ENCODE assay signal across 1 cellular context in the genomic region with DNA sequence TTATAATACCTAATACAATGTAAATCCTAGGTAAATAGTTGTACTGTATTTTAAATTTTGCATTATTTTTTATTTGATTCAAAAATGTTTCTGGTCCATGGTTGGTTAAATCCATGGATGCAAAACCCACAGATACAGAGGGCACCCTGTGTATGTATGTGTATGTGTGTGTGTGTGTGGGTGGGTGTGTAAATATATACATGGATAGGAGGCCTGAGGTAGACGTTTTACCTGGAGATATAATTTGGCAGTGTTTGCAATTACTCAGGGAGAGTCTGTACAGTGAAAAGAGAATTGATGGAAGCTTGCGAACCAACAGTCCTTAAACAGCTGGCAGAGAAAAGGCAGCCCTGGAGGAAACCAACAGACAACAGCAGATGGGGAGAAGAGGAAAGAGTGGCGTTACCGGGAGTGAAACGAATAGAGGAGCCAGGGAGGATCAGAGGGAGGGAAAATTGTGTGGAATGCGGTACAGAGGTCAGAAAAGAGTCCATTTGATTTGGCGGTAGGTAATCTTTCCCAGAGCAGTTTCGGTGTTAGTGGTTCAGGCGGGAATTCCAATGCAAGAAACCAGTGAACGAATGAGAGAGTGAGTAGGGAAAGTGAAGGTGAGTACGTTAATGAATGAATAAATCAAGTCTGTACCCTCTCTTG.
A peak's percentile ranks its signal among the peaks of the same experiment; 100 is the strongest.
TF ChIP-seq lines count a peak whose summit lies in the region.

No MANE protein-coding gene starts in this region.

TF ChIP-seq in K562, 482 proteins besides CTCF, POLR2A, EP300 and RAD21 (continued from another document and continues in another):
- TF ChIP-seq, protein P1, sequence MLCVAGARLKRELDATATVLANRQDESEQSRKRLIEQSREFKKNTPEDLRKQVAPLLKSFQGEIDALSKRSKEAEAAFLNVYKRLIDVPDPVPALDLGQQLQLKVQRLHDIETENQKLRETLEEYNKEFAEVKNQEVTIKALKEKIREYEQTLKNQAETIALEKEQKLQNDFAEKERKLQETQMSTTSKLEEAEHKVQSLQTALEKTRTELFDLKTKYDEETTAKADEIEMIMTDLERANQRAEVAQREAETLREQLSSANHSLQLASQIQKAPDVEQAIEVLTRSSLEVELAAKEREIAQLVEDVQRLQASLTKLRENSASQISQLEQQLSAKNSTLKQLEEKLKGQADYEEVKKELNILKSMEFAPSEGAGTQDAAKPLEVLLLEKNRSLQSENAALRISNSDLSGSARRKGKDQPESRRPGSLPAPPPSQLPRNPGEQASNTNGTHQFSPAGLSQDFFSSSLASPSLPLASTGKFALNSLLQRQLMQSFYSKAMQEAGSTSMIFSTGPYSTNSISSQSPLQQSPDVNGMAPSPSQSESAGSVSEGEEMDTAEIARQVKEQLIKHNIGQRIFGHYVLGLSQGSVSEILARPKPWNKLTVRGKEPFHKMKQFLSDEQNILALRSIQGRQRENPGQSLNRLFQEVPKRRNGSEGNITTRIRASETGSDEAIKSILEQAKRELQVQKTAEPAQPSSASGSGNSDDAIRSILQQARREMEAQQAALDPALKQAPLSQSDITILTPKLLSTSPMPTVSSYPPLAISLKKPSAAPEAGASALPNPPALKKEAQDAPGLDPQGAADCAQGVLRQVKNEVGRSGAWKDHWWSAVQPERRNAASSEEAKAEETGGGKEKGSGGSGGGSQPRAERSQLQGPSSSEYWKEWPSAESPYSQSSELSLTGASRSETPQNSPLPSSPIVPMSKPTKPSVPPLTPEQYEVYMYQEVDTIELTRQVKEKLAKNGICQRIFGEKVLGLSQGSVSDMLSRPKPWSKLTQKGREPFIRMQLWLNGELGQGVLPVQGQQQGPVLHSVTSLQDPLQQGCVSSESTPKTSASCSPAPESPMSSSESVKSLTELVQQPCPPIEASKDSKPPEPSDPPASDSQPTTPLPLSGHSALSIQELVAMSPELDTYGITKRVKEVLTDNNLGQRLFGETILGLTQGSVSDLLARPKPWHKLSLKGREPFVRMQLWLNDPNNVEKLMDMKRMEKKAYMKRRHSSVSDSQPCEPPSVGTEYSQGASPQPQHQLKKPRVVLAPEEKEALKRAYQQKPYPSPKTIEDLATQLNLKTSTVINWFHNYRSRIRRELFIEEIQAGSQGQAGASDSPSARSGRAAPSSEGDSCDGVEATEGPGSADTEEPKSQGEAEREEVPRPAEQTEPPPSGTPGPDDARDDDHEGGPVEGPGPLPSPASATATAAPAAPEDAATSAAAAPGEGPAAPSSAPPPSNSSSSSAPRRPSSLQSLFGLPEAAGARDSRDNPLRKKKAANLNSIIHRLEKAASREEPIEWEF (CRISPR knock-in tag; IDR thresholded peaks at IDR 0.05) = no peak
- no peak for TF ChIP-seq ZC3H11A (IDR thresholded peaks at IDR 0.05; ENCODE audit: low read depth, low read length)
- 0 out of 2 replicates have a peak, but pooled peaks have one; percentile 84 for TF ChIP-seq HDAC2 (IDR thresholded peaks at IDR 0.05)
- peak; percentile 57 for TF ChIP-seq MTA3 (IDR thresholded peaks at IDR 0.05; ENCODE audit: borderline replicate concordance)
- TF ChIP-seq, protein P2, sequence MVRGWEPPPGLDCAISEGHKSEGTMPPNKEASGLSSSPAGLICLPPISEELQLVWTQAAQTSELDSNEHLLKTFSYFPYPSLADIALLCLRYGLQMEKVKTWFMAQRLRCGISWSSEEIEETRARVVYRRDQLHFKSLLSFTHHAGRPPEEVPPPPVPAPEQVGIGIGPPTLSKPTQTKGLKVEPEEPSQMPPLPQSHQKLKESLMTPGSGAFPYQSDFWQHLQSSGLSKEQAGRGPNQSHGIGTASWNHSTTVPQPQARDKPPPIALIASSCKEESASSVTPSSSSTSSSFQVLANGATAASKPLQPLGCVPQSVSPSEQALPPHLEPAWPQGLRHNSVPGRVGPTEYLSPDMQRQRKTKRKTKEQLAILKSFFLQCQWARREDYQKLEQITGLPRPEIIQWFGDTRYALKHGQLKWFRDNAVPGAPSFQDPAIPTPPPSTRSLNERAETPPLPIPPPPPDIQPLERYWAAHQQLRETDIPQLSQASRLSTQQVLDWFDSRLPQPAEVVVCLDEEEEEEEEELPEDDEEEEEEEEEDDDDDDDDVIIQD (CRISPR knock-in tag; IDR thresholded peaks at IDR 0.05) = no peak
- TF ChIP-seq, protein P3, sequence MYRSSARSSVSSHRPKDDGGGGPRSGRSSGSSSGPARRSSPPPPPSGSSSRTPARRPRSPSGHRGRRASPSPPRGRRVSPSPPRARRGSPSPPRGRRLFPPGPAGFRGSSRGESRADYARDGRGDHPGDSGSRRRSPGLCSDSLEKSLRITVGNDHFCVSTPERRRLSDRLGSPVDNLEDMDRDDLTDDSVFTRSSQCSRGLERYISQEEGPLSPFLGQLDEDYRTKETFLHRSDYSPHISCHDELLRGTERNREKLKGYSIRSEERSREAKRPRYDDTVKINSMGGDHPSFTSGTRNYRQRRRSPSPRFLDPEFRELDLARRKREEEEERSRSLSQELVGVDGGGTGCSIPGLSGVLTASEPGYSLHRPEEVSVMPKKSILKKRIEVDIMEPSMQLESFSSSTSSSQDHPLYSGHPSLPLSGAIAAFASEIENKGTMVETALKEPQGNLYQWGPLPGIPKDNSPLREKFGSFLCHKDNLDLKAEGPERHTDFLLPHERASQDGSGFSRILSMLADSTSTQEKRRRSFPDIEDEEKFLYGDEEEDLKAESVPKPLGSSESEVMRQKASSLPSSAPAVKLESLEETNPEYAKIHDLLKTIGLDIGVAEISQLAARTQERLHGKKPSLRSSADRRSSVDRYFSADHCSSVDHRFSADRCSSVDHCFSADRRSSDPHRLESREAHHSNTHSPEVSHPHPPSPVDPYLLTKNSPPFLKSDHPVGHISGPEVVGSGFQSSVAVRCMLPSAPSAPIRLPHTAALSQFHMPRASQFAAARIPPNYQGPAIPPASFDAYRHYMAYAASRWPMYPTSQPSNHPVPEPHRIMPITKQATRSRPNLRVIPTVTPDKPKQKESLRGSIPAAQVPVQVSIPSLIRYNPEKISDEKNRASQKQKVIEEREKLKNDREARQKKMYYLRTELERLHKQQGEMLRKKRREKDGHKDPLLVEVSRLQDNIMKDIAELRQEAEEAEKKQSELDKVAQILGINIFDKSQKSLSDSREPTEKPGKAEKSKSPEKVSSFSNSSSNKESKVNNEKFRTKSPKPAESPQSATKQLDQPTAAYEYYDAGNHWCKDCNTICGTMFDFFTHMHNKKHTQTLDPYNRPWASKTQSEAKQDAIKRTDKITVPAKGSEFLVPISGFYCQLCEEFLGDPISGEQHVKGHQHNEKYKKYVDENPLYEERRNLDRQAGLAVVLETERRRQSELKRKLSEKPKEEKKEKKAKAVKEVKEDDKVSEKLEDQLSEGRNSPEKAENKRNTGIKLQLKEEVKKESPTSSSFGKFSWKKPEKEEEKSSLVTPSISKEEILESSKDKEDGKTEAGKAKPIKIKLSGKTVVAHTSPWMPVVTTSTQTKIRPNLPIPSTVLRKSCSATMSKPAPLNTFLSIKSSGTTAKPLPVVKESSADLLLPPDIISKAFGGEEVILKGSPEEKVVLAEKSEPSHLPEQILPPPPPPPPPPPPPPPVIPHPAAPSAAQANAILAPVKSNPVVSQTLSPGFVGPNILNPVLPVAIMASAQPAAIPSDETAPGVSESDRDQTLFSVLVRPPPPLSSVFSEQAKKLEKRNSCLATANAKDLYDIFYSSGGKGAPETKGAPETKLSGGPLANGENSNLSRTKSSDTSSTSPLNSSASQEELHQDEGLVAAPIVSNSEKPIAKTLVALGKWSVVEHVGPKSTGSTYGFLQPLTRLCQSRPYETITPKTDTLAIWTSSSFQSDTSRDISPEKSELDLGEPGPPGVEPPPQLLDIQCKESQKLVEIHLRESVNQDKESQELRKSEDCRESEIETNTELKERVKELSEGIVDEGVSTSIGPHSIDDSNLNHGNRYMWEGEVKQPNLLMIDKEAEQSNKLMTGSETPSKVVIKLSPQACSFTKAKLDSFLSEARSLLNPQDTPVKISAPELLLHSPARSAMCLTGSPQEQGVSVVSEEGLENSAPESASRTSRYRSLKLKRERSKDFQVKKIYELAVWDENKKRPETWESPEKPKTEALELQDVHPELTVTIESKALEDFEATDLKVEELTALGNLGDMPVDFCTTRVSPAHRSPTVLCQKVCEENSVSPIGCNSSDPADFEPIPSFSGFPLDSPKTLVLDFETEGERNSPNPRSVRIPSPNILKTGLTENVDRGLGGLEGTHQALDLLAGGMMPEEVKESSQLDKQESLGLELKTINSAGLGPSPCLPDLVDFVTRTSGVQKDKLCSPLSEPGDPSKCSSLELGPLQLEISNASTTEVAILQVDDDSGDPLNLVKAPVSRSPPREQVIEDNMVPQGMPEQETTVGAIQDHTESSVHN (IDR thresholded peaks at IDR 0.05; ENCODE audit: borderline replicate concordance in 1 of 2, low read depth in 1 of 2) = peak in 1 of 2 experiments; percentile 51; a peak in 1 of 4 replicates
- TF ChIP-seq RBM39 (optimal IDR thresholded peaks at IDR 0.05; ENCODE audit: low read depth, low read length) = no peak
- no peak for TF ChIP-seq ZNF253 (CRISPR knock-in tag; conservative IDR thresholded peaks at IDR 0.05)
- peak; percentile 93 for TF ChIP-seq NFRKB (IDR thresholded peaks at IDR 0.05; ENCODE audit: low read depth)
- no peak for TF ChIP-seq ARID4B (CRISPR knock-in tag; IDR thresholded peaks at IDR 0.05)
- TF ChIP-seq ARID3A (IDR thresholded peaks at IDR 0.05; ENCODE audit: borderline replicate concordance, low read depth, low read length) = no peak
- no peak; the same call in 1 of the 2 replicates for TF ChIP-seq BRD4 (IDR thresholded peaks at IDR 0.05)
- TF ChIP-seq NR4A1 (CRISPR knock-in tag; IDR thresholded peaks at IDR 0.05) = no peak
- peak; percentile 42; the same call in 1 of the 2 replicates for TF ChIP-seq NR4A1 (tag; IDR thresholded peaks at IDR 0.05)
- TF ChIP-seq ZNF436 (CRISPR knock-in tag; IDR thresholded peaks at IDR 0.05) = no peak
- no peak for TF ChIP-seq SIRT6 (IDR thresholded peaks at IDR 0.05; ENCODE audit: low read depth, low read length)
- peak; percentile 62 for TF ChIP-seq LEF1 (IDR thresholded peaks at IDR 0.05)
- no peak for TF ChIP-seq ZNF699 (CRISPR knock-in tag; IDR thresholded peaks at IDR 0.05; ENCODE audit: insufficient replicate concordance)
- no peak for TF ChIP-seq ZNF77 (CRISPR knock-in tag; IDR thresholded peaks at IDR 0.05)
